ENCODE assay signal across 8 cellular contexts in the genomic region with DNA sequence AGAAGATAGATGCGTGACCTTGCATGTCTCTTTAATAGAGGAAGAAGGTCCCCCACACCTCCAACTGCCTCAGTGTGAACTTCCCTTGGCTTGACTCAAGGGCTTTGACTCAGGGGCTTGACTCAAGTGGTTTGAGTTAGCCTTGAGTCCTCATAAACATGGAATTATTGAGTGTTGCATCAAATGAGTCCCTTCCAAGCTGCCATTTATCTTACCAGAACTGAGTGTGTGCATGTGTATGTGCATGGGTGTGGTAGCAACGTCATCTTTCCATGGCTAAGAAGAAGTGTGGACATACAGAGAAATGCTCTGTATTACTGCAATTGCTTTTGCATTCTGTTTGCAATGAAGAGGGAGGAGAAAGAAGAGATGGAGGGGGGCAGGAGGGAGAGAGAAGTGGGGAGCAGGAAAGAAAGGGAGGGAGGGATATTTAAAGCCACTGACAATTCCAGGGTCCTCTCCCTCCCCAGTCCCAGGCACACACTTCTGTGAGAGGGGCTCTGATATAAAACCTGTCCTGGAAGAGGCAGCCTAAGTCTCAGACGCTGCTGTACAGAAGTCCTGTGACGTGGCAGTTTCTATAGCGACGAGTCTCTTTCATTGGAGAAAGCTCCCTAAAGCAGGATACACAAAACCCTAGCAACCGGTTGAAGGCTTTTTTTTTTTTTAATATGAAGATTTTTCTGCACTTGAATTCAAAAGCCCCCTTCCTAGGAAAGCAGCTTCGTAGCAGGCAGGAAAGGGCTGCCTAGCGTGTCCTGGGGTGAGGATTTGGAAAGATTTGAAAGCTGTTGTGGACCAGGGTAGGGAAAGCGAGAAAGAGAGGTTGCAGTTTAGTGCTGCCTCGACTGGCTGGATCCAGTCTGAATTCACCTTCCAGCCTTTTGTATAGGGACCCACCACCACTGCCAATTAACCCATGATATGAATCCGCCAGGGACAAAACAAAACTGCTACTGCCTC.
DNase-seq lines count a peak whose midpoint lies in the region; ATAC-seq and TF ChIP-seq lines count a peak whose summit lies in the region.
"Had no signal": no experiment of that assay in that cellular context is flagged by ENCODE, and none has a peak within 500 bp of the region (broad histone marks: within the 10 kb centered on the region; RNA-seq: fewer than 3 reads in every experiment).

No MANE protein-coding gene starts in this region.

- peak; percentile 26 to 89 (median 69) for DNase-seq in NCI-H1417 (lab: John Stamatoyannopoulos, UW)
- DNase-seq in RPMI8226: peak; percentile 3
- peak; percentile 54 for DNase-seq in fibroblast of mammary gland (ENCODE audit: low read depth)
- DNase-seq in renal cortical epithelial cell (ENCODE audit: low read depth): peak; percentile 29
- DNase-seq in stimulated activated CD8-positive, alpha-beta memory T cell treated with anti-CD3 and anti-CD28 coated beads, Interleukin-4, amount 100 ng/mL, for 48 hours: no peak
- no peak for DNase-seq in activated CD4-positive, CD25-positive, alpha-beta regulatory T cell (lab: John Stamatoyannopoulos, UW)
- DNase-seq: sigmoid colon had no signal

- no peak overlapping the region for H3K4me3 ChIP-seq in fibroblast of mammary gland (ENCODE audit: control insufficient read depth, low read depth, low read length)
- H3K4me3 ChIP-seq: sigmoid colon had no signal

- no peak for TF ChIP-seq CTCF in fibroblast of mammary gland (conservative IDR thresholded peaks at IDR 0.05; ENCODE audit: control insufficient read depth, insufficient read depth, low read depth, low read length)

- no peak for ATAC-seq in HG02870 (IDR thresholded peaks at IDR 0.05; ENCODE audit: unreplicated experiment)

Comparison
In these comparisons a context has a peak if more than half of its experiments do, and no peak if none do; other contexts are left out.
1. DNase-seq: peak in NCI-H1417 (3 of 3), RPMI8226 (single experiment), fibroblast of mammary gland (single experiment) and renal cortical epithelial cell (single experiment); none in stimulated activated CD8-positive, alpha-beta memory T cell treated with anti-CD3 and anti-CD28 coated beads, Interleukin-4, amount 100 ng/mL, for 48 hours (single experiment) and activated CD4-positive, CD25-positive, alpha-beta regulatory T cell (0 of 4).